In genomic region chr18:60982296-60982695, GRCh38 we compare ENCODE assay signal across 34 cellular contexts.
"Had no signal": no experiment of that assay in that cellular context is flagged by ENCODE, and none has a peak within 500 bp of the region (broad histone marks: within the 10 kb centered on the region; RNA-seq: fewer than 3 reads in every experiment).

No MANE protein-coding gene starts in this region.

- ATAC-seq: activated CD8-positive, alpha-beta T cell treated with anti-CD3 and anti-CD28 coated beads for 36 hours; activated T-cell treated with anti-CD3 and anti-CD28 coated beads, Interleukin-2, amount 50 U/mL, for 72 hours; activated T-helper 17 cell treated with anti-CD3 and anti-CD28 coated beads, Interleukin-2, amount 50 U/mL, for 72 hours; body of pancreas; PC-3 had no signal

- DNase-seq: activated CD4-positive, alpha-beta T cell treated with anti-CD3 and anti-CD28 coated beads, Interleukin-2, amount 10 ng/mL, durations not matched to agents 24 days and 14 days; activated CD4-positive, alpha-beta T cell treated with anti-CD3 and anti-CD28 coated beads, Interleukin-2, amount 50 U/mL, for 4 hours; activated CD8-positive, alpha-beta T cell treated with anti-CD3 and anti-CD28 coated beads for 36 hours; activated effector memory CD4-positive, alpha-beta T cell treated with anti-CD3 and anti-CD28 coated beads, Interleukin-2, amount 50 U/mL, for 16 hours; activated naive CD4-positive, alpha-beta T cell; activated naive CD8-positive, alpha-beta T cell treated with anti-CD3 and anti-CD28 coated beads, Interleukin-2, amount 10 ng/mL, durations not matched to agents 7 days and 5 days; activated T-cell treated with anti-CD3 and anti-CD28 coated beads, Interleukin-2, amount 50 U/mL, for 1 hour; activated T-cell treated with anti-CD3 and anti-CD28 coated beads, Interleukin-2, amount 50 U/mL, for 72 hours; amygdala; body of pancreas; MM.1S; MV-4-11; NCI-H1092; NCI-H146; NCI-H187; NCI-H2029 treated with DMSO at 0.1 percent for 48 hours; NCI-H2107; NCI-H226; NCI-H446 treated with DMSO at 0.1 percent for 48 hours; NCI-H526; NCI-H82; NK-92 treated with Interleukin-12 subunit alpha and Interleukin-12 subunit beta, amount 100 ng/mL, for 24 hours; PC-3; Peyer's patch; RPMI8226; SHP77 treated with DMSO at 0.1 percent for 48 hours; SK-N-SH had no signal

- H3K4me3 Mint-ChIP-seq: activated CD4-positive, alpha-beta T cell treated with anti-CD3 and anti-CD28 coated beads, Interleukin-2, amount 10 ng/mL, durations not matched to agents 24 days and 14 days; activated CD8-positive, alpha-beta T cell treated with anti-CD3 and anti-CD28 coated beads for 36 hours; activated naive CD4-positive, alpha-beta T cell treated with anti-CD3 and anti-CD28 coated beads, Interleukin-2, amount 50 U/mL, for 24 hours; activated naive CD8-positive, alpha-beta T cell treated with anti-CD3 and anti-CD28 coated beads, Interleukin-2, amount 10 ng/mL, durations not matched to agents 7 days and 5 days; activated T-cell treated with anti-CD3 and anti-CD28 coated beads, Interleukin-2, amount 50 U/mL, for 72 hours; activated T-helper 17 cell treated with anti-CD3 and anti-CD28 coated beads, Interleukin-2, amount 50 U/mL, for 72 hours; T-helper 1 cell treated with Interleukin-12 subunit alpha and Interleukin-12 subunit beta and Interleukin-4 antibody, amounts not matched to agents 30 μg/mL and 1 μg/mL, for 36 hours; T-helper 2 cell treated with Interferon-gamma antibody and Interleukin-4, amounts not matched to agents 5 μg/mL and 100 μg/mL, for 36 hours had no signal

- H3K36me3 Mint-ChIP-seq: activated naive CD4-positive, alpha-beta T cell treated with anti-CD3 and anti-CD28 coated beads, Interleukin-2, amount 50 U/mL, for 24 hours; activated naive CD8-positive, alpha-beta T cell treated with anti-CD3 and anti-CD28 coated beads, Interleukin-2, amount 10 ng/mL, durations not matched to agents 7 days and 5 days had no signal

- H3K9me3 Mint-ChIP-seq: activated CD4-positive, alpha-beta T cell treated with anti-CD3 and anti-CD28 coated beads, Interleukin-2, amount 10 ng/mL, durations not matched to agents 24 days and 14 days; T-helper 1 cell treated with Interleukin-12 subunit alpha and Interleukin-12 subunit beta and Interleukin-4 antibody, amounts not matched to agents 30 μg/mL and 1 μg/mL, for 36 hours had no signal

- H3K4me1 Mint-ChIP-seq: activated CD4-positive, alpha-beta T cell treated with anti-CD3 and anti-CD28 coated beads, Interleukin-2, amount 10 ng/mL, durations not matched to agents 24 days and 14 days; activated naive CD4-positive, alpha-beta T cell treated with anti-CD3 and anti-CD28 coated beads, Interleukin-2, amount 50 U/mL, for 24 hours; activated naive CD8-positive, alpha-beta T cell treated with anti-CD3 and anti-CD28 coated beads, Interleukin-2, amount 10 ng/mL, durations not matched to agents 7 days and 5 days; activated T-helper 17 cell treated with anti-CD3 and anti-CD28 coated beads, Interleukin-2, amount 50 U/mL, for 72 hours had no signal

- H3K27ac ChIP-seq: body of pancreas, breast epithelium, KMS-11, Peyer's patch, SJSA1 had no signal

- H3K27me3 Mint-ChIP-seq: activated CD4-positive, alpha-beta T cell treated with anti-CD3 and anti-CD28 coated beads, Interleukin-2, amount 10 ng/mL, durations not matched to agents 24 days and 14 days; activated CD8-positive, alpha-beta T cell treated with anti-CD3 and anti-CD28 coated beads for 36 hours; activated naive CD4-positive, alpha-beta T cell treated with anti-CD3 and anti-CD28 coated beads, Interleukin-2, amount 50 U/mL, for 24 hours; activated naive CD8-positive, alpha-beta T cell treated with anti-CD3 and anti-CD28 coated beads, Interleukin-2, amount 10 ng/mL, durations not matched to agents 7 days and 5 days; activated T-helper 17 cell treated with anti-CD3 and anti-CD28 coated beads, Interleukin-2, amount 50 U/mL, for 72 hours had no signal

- H3K27ac Mint-ChIP-seq: activated CD4-positive, alpha-beta T cell treated with anti-CD3 and anti-CD28 coated beads, Interleukin-2, amount 10 ng/mL, durations not matched to agents 24 days and 14 days; activated CD8-positive, alpha-beta T cell treated with anti-CD3 and anti-CD28 coated beads for 36 hours; activated naive CD4-positive, alpha-beta T cell treated with anti-CD3 and anti-CD28 coated beads, Interleukin-2, amount 50 U/mL, for 24 hours; activated naive CD8-positive, alpha-beta T cell treated with anti-CD3 and anti-CD28 coated beads, Interleukin-2, amount 10 ng/mL, durations not matched to agents 7 days and 5 days; activated T-cell treated with anti-CD3 and anti-CD28 coated beads, Interleukin-2, amount 50 U/mL, for 72 hours; activated T-helper 17 cell treated with anti-CD3 and anti-CD28 coated beads, Interleukin-2, amount 50 U/mL, for 72 hours; T-helper 1 cell treated with Interleukin-12 subunit alpha and Interleukin-12 subunit beta and Interleukin-4 antibody, amounts not matched to agents 30 μg/mL and 1 μg/mL, for 36 hours; T-helper 2 cell treated with Interferon-gamma antibody and Interleukin-4, amounts not matched to agents 5 μg/mL and 100 μg/mL, for 36 hours had no signal
